8 cellular contexts compared by ENCODE assay signal in genomic region chr6:33081098-33081824, GRCh38. TPM values are rescaled to one million over a fixed set of nuclear protein-coding genes. Genes with fewer than 3 reads are reported as not detected.
DNase-seq lines count a peak whose midpoint lies in the region; ATAC-seq and TF ChIP-seq lines count a peak whose summit lies in the region.

No MANE protein-coding gene starts in this region.

- intact Hi-C loops in heart left ventricle (cut with DNase I): loop anchor here in 5 of 10 donors (2.0 to 5.0 kb wide), 3 partner anchors 64 to 69 kb away; no protein-coding TSS in a partner anchor
- intact Hi-C loops in cardiac septum (cut with DNase I): no loop called here
- intact Hi-C loops in esophagus muscularis mucosa (cut with DNase I): loop anchor here (5.0 kb wide), 1 partner anchor 69 kb away; no protein-coding TSS in a partner anchor
- intact Hi-C loops in aorta (cut with DNase I): loop anchor here in 1 of 2 donors (2.0 kb wide), 1 partner anchor 66 kb away; no protein-coding TSS in a partner anchor

- peak overlapping the region; percentile 35 to 75 (median 54) for H3K4me3 ChIP-seq in heart left ventricle
- peak overlapping the region; percentile 52 to 60 (median 56) for H3K4me3 ChIP-seq in esophagus muscularis mucosa
- peak overlapping the region; percentile 57 for H3K4me3 ChIP-seq in neural cell (ENCODE audit: low read length)
- H3K4me3 ChIP-seq in aorta (ENCODE audit: low read length in 2 of 2): peak overlapping the region; percentile 1 to 18

- H3K36me3 ChIP-seq in heart left ventricle (peaks cover 0 to 65% (median 7%) of the 10 kb centered on the region in 9 donors), esophagus muscularis mucosa (peaks cover 4 to 29% (median 17%) of the 10 kb centered on the region in 4 donors), neural cell (ENCODE audit: insufficient read depth, low read length) (no peaks in the 10 kb centered on the region), aorta (ENCODE audit: control insufficient read depth in 1 of 2, insufficient read depth in 2 of 2, low read length in 1 of 2) (peaks cover 0 to 2% of the 10 kb centered on the region in 2 donors)

- H3K9ac ChIP-seq in neural cell (ENCODE audit: low read length): peak overlapping the region; percentile 20

- H3K4me1 ChIP-seq in heart left ventricle (peaks cover 0 to 57% (median 18%) of the 10 kb centered on the region in 12 donors), esophagus muscularis mucosa (peaks cover 15 to 34% (median 32%) of the 10 kb centered on the region in 4 donors), aorta (ENCODE audit: control insufficient read depth in 1 of 2, insufficient read depth in 2 of 2, low read length in 2 of 2) (no peaks in the 10 kb centered on the region)

- H3K27ac ChIP-seq in heart left ventricle (peak overlapping the region; percentile 42 to 94 (median 83)), esophagus muscularis mucosa (replicated peaks in 1 of 4) (peak overlapping the region; percentile 75 to 88 (median 80)), neural cell (ENCODE audit: low read length) (no peak overlapping the region), aorta (ENCODE audit: low read depth in 1 of 2, low read length in 2 of 2) (no peak overlapping the region)

- no peak for ATAC-seq in heart left ventricle
- ATAC-seq in aorta (ENCODE audit: low FRiP score): no peak
- ATAC-seq in GM19463 (IDR thresholded peaks at IDR 0.05; ENCODE audit: unreplicated experiment): no peak

- H3K27me3 ChIP-seq in heart left ventricle (no peaks in the 10 kb centered on the region), esophagus muscularis mucosa (no peaks in the 10 kb centered on the region), neural cell (ENCODE audit: insufficient read depth, low read depth, low read length) (no peaks in the 10 kb centered on the region), aorta (ENCODE audit: control insufficient read depth in 1 of 2, insufficient read depth in 2 of 2, low read length in 1 of 2) (no peaks in the 10 kb centered on the region)

- no peaks in the 10 kb centered on the region for H3F3A ChIP-seq in neural cell (ENCODE audit: insufficient read depth, low read length, poor library complexity, severe bottlenecking)

- TF ChIP-seq CTCF in heart left ventricle (IDR thresholded peaks at IDR 0.05): no peak
- TF ChIP-seq CTCF in esophagus muscularis mucosa (IDR thresholded peaks at IDR 0.05): no peak
- no peak for TF ChIP-seq CTCF in neural cell (IDR thresholded peaks at IDR 0.05; ENCODE audit: poor library complexity, severe bottlenecking)

- H3K79me2 ChIP-seq in neural cell (replicated peaks; ENCODE audit: insufficient read depth, low read length): no peaks in the 10 kb centered on the region

- TF ChIP-seq POLR2A in heart left ventricle (IDR thresholded peaks at IDR 0.05) (no peak), esophagus muscularis mucosa (IDR thresholded peaks at IDR 0.05; ENCODE audit: low read depth) (no peak)

- H3K4me2 ChIP-seq in neural cell (ENCODE audit: low read length): no peak overlapping the region

- H3K9me3 ChIP-seq in heart left ventricle (no peaks in the 10 kb centered on the region), esophagus muscularis mucosa (no peaks in the 10 kb centered on the region), neural cell (ENCODE audit: low read length) (no peaks in the 10 kb centered on the region), aorta (ENCODE audit: control insufficient read depth, low read length) (no peaks in the 10 kb centered on the region)

- no peaks in the 10 kb centered on the region for H3K9me2 ChIP-seq in neural cell (ENCODE audit: insufficient read depth, low read length)

- no peaks in the 10 kb centered on the region for H4K20me1 ChIP-seq in neural cell (ENCODE audit: insufficient read depth)

- no peak overlapping the region for H2AFZ ChIP-seq in neural cell (ENCODE audit: low read depth, low read length)

- no peak for DNase-seq in heart left ventricle
- DNase-seq in cardiac septum (ENCODE audit: low spot score): no peak
- DNase-seq in esophagus muscularis mucosa (ENCODE audit: extremely low spot score): peak; percentile 74
- DNase-seq in aorta: no peak
- no peak for DNase-seq in GM03348 (ENCODE audit: low spot score)
- no peak for DNase-seq in MV-4-11 (lab: John Stamatoyannopoulos, UW)

- WGBS in heart left ventricle, 4 donors: 55 to 61% (median 61%) methylated on average over 15 to 16 of the region's 16 CpGs
- WGBS in esophagus muscularis mucosa: 53% methylated on average over 15 of the region's 16 CpGs
- WGBS in aorta, 2 donors: 54 to 74% methylated on average over 16 of the region's 16 CpGs

- no peak for TF ChIP-seq RAD21 in neural cell (conservative IDR thresholded peaks at IDR 0.05)

- TF ChIP-seq EP300 in esophagus muscularis mucosa (IDR thresholded peaks at IDR 0.05) (no peak), neural cell (conservative IDR thresholded peaks at IDR 0.05; ENCODE audit: poor library complexity, severe bottlenecking) (no peak)

TF ChIP-seq in neural cell, 6 proteins besides CTCF, POLR2A, EP300 and RAD21:
- TF ChIP-seq REST (IDR thresholded peaks at IDR 0.05; ENCODE audit: borderline replicate concordance): no peak
- no peak for TF ChIP-seq EZH2 (IDR thresholded peaks at IDR 0.05; ENCODE audit: borderline replicate concordance, insufficient read depth, low read length, poor library complexity, severe bottlenecking)
- TF ChIP-seq TAF1 (IDR thresholded peaks at IDR 0.05; ENCODE audit: low read depth): no peak
- no peak for TF ChIP-seq POLR2AphosphoS5 (IDR thresholded peaks at IDR 0.05)

RNA-seq across cellular contexts. Expression of gene HLA-DPB1, which starts 5.5 kb away (rescaled TPM):
- total RNA-seq in heart left ventricle: 100 to 1,000 TPM in 2 of 9 donors, 10 to 100 TPM in 7; 16.6 to 346 (median 30.7) TPM
- 10 to 100 TPM; 25.0 to 30.1 TPM for polyA plus RNA-seq in heart left ventricle
- total RNA-seq in cardiac septum: 32.8 TPM
- total RNA-seq in esophagus muscularis mucosa: 10 to 100 TPM; 38.6 to 95.8 (median 61.7) TPM
- polyA plus RNA-seq in neural cell: 2.3 TPM in 1 of 2 replicates, not detected in the other
- polyA minus RNA-seq in neural cell: 3.7 and 3.9 TPM in 2 replicates
- 100 to 1,000 TPM in 1 of 2 donors, 10 to 100 TPM in 1; 98.9 to 215 TPM for total RNA-seq in aorta
- polyA plus RNA-seq in aorta: 100 to 1,000 TPM in 1 of 2 donors, 10 to 100 TPM in 1; 45.4 to 113 TPM

RNA-seq across cellular contexts. Expression of gene HLA-DPA1, which starts 7.8 kb away (rescaled TPM):
- 100 to 1,000 TPM in 2 of 9 donors, 10 to 100 TPM in 7; 18.6 to 438 (median 51.0) TPM for total RNA-seq in heart left ventricle
- 10 to 100 TPM; 18.2 to 23.5 TPM for polyA plus RNA-seq in heart left ventricle
- 35.8 TPM for total RNA-seq in cardiac septum
- total RNA-seq in esophagus muscularis mucosa: 10 to 100 TPM; 28.5 to 91.3 (median 65.9) TPM
- polyA plus RNA-seq in neural cell: not detected in 2 replicates
- not detected in 2 replicates for polyA minus RNA-seq in neural cell
- total RNA-seq in aorta: 100 to 1,000 TPM; 122 to 203 TPM
- polyA plus RNA-seq in aorta: 10 to 100 TPM; 18.6 to 74.9 TPM

Comparison
In these comparisons a context has a peak if more than half of its experiments do, and no peak if none do; other contexts are left out.
1. H3K27ac ChIP-seq: peak in heart left ventricle (12 of 12) and esophagus muscularis mucosa (4 of 4); none in neural cell (single experiment) and aorta (0 of 2).
2. Peak in every context shown above with its lines, with median percentiles within 50 percentile points of each other: H3K4me3 ChIP-seq.